Comparison of ENCODE assay signal across 1 cellular context in the genomic region with DNA sequence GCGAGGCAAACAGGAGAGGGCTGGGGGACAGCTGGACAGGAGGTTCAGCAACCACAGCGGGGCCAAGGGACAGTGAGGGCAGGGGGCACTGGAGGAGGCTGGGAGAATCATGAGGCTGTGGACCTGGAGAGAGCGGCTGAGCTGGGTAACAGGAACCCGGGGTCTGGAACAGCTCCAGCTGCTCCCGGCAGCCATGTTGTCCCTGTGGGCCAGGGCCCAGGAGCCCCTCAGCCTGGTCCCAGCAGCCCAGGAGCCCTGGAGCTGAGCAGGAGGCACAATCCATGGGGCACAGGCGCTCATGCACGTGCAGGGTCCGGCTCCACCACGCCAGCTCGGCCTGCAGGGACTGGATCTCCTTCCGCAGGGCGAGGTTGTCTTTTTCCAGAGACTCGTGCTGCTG.
TF ChIP-seq lines count a peak whose summit lies in the region.

No MANE protein-coding gene starts in this region.

TF ChIP-seq in GM23338, 12 proteins besides CTCF, POLR2A, EP300 and RAD21:
- TF ChIP-seq EZH2phosphoT487 (IDR thresholded peaks at IDR 0.05; ENCODE audit: unreplicated experiment) (no peak), ZNF462 (CRISPR knock-in tag; IDR thresholded peaks at IDR 0.05) (no peak), POLR2AphosphoS5 (IDR thresholded peaks at IDR 0.05; ENCODE audit: low read depth) (no peak), JUNB (IDR thresholded peaks at IDR 0.05; ENCODE audit: unreplicated experiment) (no peak), STAT1 (IDR thresholded peaks at IDR 0.05; ENCODE audit: unreplicated experiment) (no peak), CREB1 (CRISPR knock-in tag; IDR thresholded peaks at IDR 0.05; ENCODE audit: low read depth) (no peak), NANOG (IDR thresholded peaks at IDR 0.05; ENCODE audit: borderline replicate concordance) (no peak), EZH2 (IDR thresholded peaks at IDR 0.05; ENCODE audit: low read depth, unreplicated experiment) (no peak), ZNF331 (CRISPR knock-in tag; IDR thresholded peaks at IDR 0.05; ENCODE audit: low read depth) (no peak)
- TF ChIP-seq, protein P1, sequence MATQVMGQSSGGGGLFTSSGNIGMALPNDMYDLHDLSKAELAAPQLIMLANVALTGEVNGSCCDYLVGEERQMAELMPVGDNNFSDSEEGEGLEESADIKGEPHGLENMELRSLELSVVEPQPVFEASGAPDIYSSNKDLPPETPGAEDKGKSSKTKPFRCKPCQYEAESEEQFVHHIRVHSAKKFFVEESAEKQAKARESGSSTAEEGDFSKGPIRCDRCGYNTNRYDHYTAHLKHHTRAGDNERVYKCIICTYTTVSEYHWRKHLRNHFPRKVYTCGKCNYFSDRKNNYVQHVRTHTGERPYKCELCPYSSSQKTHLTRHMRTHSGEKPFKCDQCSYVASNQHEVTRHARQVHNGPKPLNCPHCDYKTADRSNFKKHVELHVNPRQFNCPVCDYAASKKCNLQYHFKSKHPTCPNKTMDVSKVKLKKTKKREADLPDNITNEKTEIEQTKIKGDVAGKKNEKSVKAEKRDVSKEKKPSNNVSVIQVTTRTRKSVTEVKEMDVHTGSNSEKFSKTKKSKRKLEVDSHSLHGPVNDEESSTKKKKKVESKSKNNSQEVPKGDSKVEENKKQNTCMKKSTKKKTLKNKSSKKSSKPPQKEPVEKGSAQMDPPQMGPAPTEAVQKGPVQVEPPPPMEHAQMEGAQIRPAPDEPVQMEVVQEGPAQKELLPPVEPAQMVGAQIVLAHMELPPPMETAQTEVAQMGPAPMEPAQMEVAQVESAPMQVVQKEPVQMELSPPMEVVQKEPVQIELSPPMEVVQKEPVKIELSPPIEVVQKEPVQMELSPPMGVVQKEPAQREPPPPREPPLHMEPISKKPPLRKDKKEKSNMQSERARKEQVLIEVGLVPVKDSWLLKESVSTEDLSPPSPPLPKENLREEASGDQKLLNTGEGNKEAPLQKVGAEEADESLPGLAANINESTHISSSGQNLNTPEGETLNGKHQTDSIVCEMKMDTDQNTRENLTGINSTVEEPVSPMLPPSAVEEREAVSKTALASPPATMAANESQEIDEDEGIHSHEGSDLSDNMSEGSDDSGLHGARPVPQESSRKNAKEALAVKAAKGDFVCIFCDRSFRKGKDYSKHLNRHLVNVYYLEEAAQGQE (IDR thresholded peaks at IDR 0.05; ENCODE audit: unreplicated experiment) = no peak
- TF ChIP-seq, protein P2, sequence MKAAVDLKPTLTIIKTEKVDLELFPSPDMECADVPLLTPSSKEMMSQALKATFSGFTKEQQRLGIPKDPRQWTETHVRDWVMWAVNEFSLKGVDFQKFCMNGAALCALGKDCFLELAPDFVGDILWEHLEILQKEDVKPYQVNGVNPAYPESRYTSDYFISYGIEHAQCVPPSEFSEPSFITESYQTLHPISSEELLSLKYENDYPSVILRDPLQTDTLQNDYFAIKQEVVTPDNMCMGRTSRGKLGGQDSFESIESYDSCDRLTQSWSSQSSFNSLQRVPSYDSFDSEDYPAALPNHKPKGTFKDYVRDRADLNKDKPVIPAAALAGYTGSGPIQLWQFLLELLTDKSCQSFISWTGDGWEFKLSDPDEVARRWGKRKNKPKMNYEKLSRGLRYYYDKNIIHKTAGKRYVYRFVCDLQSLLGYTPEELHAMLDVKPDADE (IDR thresholded peaks at IDR 0.05) = no peak
